ENCODE assay signal across 8 cellular contexts in the genomic region with DNA sequence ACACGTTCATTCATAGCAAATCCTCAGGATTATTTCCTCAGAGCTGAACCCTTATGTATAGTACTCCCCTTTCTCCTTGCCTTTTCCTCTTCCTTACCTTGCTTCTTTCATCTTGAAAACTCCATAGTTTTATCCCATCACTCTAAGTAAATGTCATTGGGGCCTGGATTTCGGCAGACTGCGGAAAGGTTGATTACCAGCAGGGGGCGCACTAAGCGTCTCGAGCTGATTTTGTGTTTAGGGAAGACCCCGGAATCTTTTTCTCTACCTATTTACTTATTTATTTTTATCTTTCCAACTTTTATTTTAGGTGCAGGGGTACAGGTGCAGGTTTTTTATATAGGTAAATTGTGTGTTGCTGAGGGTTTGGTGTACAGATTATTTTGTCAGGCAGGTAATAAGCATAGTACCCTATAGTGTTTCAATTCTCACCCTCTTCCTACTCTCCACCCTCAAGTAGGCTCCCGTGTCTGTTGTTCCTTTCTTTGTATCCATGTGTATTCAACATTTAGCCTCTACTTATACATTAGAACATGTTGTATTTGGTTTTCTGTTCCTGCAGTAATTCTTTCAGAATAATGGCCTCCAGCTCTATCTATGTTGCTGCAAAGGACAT. TPM values are rescaled to one million over a fixed set of nuclear protein-coding genes. Genes with fewer than 3 reads are reported as not detected.
A peak's percentile ranks its signal among the peaks of the same experiment; 100 is the strongest.
DNase-seq lines count a peak whose midpoint lies in the region; ATAC-seq and TF ChIP-seq lines count a peak whose summit lies in the region.

No MANE protein-coding gene starts in this region.

- H3K9me3 ChIP-seq in SK-N-SH = no peaks in the 10 kb centered on the region

- peak overlapping the region; percentile 52 for H3K27ac Mint-ChIP-seq in memory B cell

- H3F3A ChIP-seq in SK-N-SH (replicated peaks; ENCODE audit: insufficient read depth) = no peaks in the 10 kb centered on the region

- no peak overlapping the region for H3K4me3 Mint-ChIP-seq in memory B cell

- no peak overlapping the region for H2AFZ ChIP-seq in SK-N-SH (ENCODE audit: low read depth)

- peak; percentile 57 for DNase-seq in AG20443 (ENCODE audit: low spot score)
- DNase-seq in GM19240 (ENCODE audit: insufficient read length, low spot score) = peak; percentile 17
- peak; percentile 56 for DNase-seq in SK-N-SH
- peak; percentile 9 for DNase-seq in central memory CD4-positive, alpha-beta T cell
- peak; percentile 54 to 65 for DNase-seq in memory B cell (ENCODE audit: low spot score in 2 of 2)
- no peak for DNase-seq in NCI-H510A (lab: John Stamatoyannopoulos, UW)
- DNase-seq in MV-4-11 (lab: John Stamatoyannopoulos, UW) = no peak
- no peak for DNase-seq in NCI-H226

- H3K9me2 ChIP-seq in SK-N-SH = no peaks in the 10 kb centered on the region

- TF ChIP-seq CTCF in SK-N-SH (IDR thresholded peaks at IDR 0.05) = peak; percentile 97

- H3K79me2 ChIP-seq in SK-N-SH (ENCODE audit: insufficient read depth) = no peaks in the 10 kb centered on the region

- no peak overlapping the region for H3K9ac ChIP-seq in SK-N-SH

- H3K4me1 Mint-ChIP-seq in memory B cell = peaks cover 23% of the 10 kb centered on the region

- H3K4me1 ChIP-seq in SK-N-SH (ENCODE audit: control insufficient read depth in 1 of 2, insufficient read depth in 2 of 2, low read depth in 1 of 2, low read length in 1 of 2) = no peaks in the 10 kb centered on the region

- no peaks in the 10 kb centered on the region for H3K9me3 Mint-ChIP-seq in memory B cell

- H3K36me3 ChIP-seq in SK-N-SH (replicated peaks in 1 of 2; ENCODE audit: control insufficient read depth in 1 of 2, insufficient read depth in 2 of 2, low read length in 1 of 2) = peaks cover 0 to 5% of the 10 kb centered on the region in 2 experiments

- no peaks in the 10 kb centered on the region for H4K20me1 ChIP-seq in SK-N-SH (ENCODE audit: insufficient read depth)

- H3K27ac ChIP-seq in SK-N-SH (ENCODE audit: low read depth in 2 of 2, low read length in 1 of 2) = no peak overlapping the region

- H3K27me3 ChIP-seq in SK-N-SH (ENCODE audit: insufficient read depth) = no peaks in the 10 kb centered on the region

- POLR2A ChIA-PET in SK-N-SH (lab: Yijun Ruan, JAX) = no interaction called here

- peak; percentile 35; the same call in 1 of the 2 replicates for TF ChIP-seq RAD21 in SK-N-SH (IDR thresholded peaks at IDR 0.05; ENCODE audit: low read length)

- H3K36me3 Mint-ChIP-seq in memory B cell = no peaks in the 10 kb centered on the region

- CTCF ChIA-PET in SK-N-SH (lab: Yijun Ruan, JAX) = interaction anchor here (0.6 to 5.3 kb wide), 46 partner anchors 10 to 785 kb away, joined by 3 to 59 read pairs (median 5); a partner anchor contains a TSS

- no peak for ATAC-seq in memory B cell (ENCODE audit: low read depth)

- 35% methylated on average over 8 of the region's 8 CpGs for WGBS in SK-N-SH (ENCODE audit: low lambda C conversion rate)

- no peak for TF ChIP-seq EP300 in SK-N-SH (IDR thresholded peaks at IDR 0.05; ENCODE audit: borderline replicate concordance in 1 of 2, low read depth in 1 of 2, low read length in 1 of 2)

- no peak overlapping the region for H3K4me2 ChIP-seq in SK-N-SH

- no peaks in the 10 kb centered on the region for H3K27me3 Mint-ChIP-seq in memory B cell

- peak overlapping the region in 1 of 2 experiments; percentile 29; a peak in 1 of 4 replicates for H3K4me3 ChIP-seq in SK-N-SH (ENCODE audit: low read depth in 2 of 2, low read length in 1 of 2)

TF ChIP-seq in SK-N-SH, 30 proteins besides CTCF, POLR2A, EP300 and RAD21:
- TF ChIP-seq GABPA (IDR thresholded peaks at IDR 0.05; ENCODE audit: low read depth) (no peak), SMC3 (IDR thresholded peaks at IDR 0.05; ENCODE audit: low read depth, low read length) (peak; percentile 20; the same call in 1 of the 2 replicates)

RNA-seq across cellular contexts. Expression of a gene that starts 11.4 kb away (rescaled TPM):
- polyA plus RNA-seq in SK-N-SH (2012; rRNA removed) = 5.4 and 6.1 TPM in 2 replicates
- 6.3 and 9.4 TPM in 2 replicates for polyA plus RNA-seq in SK-N-SH (2012; cell fraction: cytosol; rRNA removed)
- 2.6 and 4.3 TPM in 2 replicates for polyA plus RNA-seq in SK-N-SH (2012; cell fraction: nucleus; rRNA removed)

RNA-seq across cellular contexts. Expression of a gene that starts 27.2 kb away (rescaled TPM):
- 6.0 and 6.1 TPM in 2 replicates for polyA plus RNA-seq in SK-N-SH (2012; rRNA removed)
- 4.2 and 4.4 TPM in 2 replicates for polyA plus RNA-seq in SK-N-SH (2012; cell fraction: cytosol; rRNA removed)
- 19.4 and 19.6 TPM in 2 replicates for polyA plus RNA-seq in SK-N-SH (2012; cell fraction: nucleus; rRNA removed)

Comparison
In these comparisons a context has a peak if more than half of its experiments do, and no peak if none do; other contexts are left out.
1. DNase-seq: peak in AG20443 (single experiment), GM19240 (single experiment), SK-N-SH (single experiment), central memory CD4-positive, alpha-beta T cell (single experiment) and memory B cell (2 of 2); none in NCI-H510A (single experiment), MV-4-11 (single experiment) and NCI-H226 (single experiment).